In the genomic region with DNA sequence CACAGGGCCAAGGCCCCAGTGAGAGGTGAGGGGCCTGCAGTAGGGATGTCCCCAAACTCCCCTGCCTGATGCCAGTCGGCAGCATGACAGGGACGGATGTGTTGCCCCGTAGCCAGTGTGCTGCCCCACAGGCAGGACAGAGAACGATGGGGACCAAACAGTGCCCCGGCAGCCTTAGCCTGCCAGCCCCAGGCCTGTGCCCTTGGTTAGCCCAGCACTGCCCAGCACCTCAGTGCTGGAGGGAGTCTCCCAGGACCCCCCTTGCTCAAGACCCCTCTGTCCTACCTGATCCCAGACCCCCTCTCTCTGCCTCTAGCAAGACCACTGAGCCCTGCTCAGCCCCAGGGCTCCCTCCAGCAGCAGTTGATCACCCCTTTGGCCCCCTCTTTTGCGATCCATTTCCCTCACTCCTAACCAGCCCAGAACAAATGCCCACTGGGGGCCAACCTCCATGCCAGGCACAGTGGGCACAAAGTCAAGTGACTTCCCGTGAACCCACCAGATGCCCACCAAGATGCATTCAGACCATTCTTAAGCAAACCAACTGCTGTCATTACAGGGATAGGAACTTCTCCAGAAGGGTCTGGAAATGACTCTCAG, we compare ENCODE assay signal across 14 cellular contexts. TPM values are rescaled to one million over a fixed set of nuclear protein-coding genes. Genes with fewer than 3 reads are reported as not detected.
DNase-seq lines count a peak whose midpoint lies in the region; ATAC-seq, FAIRE-seq and TF ChIP-seq lines count a peak whose summit lies in the region.
"Had no signal": no experiment of that assay in that cellular context is flagged by ENCODE, and none has a peak within 500 bp of the region (broad histone marks: within the 10 kb centered on the region; RNA-seq: fewer than 3 reads in every experiment).

No MANE protein-coding gene starts in this region.

- H3K27me3 ChIP-seq in right cardiac atrium (ENCODE audit: control insufficient read depth, insufficient read depth): no peaks in the 10 kb centered on the region
- H3K27me3 ChIP-seq in sigmoid colon: peaks cover 0 to 6% (median 0%) of the 10 kb centered on the region in 3 donors

- no peak for TF ChIP-seq EP300 in sigmoid colon (IDR thresholded peaks at IDR 0.05)

- WGBS in right cardiac atrium: 84% methylated on average over 7 of the region's 7 CpGs
- WGBS in sigmoid colon, 2 donors: 93 to 94% methylated on average over 7 of the region's 7 CpGs

- H3K4me3 ChIP-seq in right cardiac atrium (ENCODE audit: low read length) (no peak overlapping the region), sigmoid colon (no peak overlapping the region)
- H3K4me3 ChIP-seq: GM12878, GM23338 had no signal

- no peak overlapping the region for H3K27ac ChIP-seq in right cardiac atrium (ENCODE audit: low read length)
- H3K27ac ChIP-seq in sigmoid colon: no peak overlapping the region

- TF ChIP-seq POLR2A in sigmoid colon (IDR thresholded peaks at IDR 0.05) (no peak), GM12892 (IDR thresholded peaks at IDR 0.05; ENCODE audit: low read depth, low read length) (no peak)

- no peak for ATAC-seq in right cardiac atrium
- ATAC-seq: GM12878, GM23338 had no signal

- no peak for TF ChIP-seq CTCF in sigmoid colon (IDR thresholded peaks at IDR 0.05)

- FAIRE-seq in GM12892 (lab: Jason Lieb, UNC): no peak
- FAIRE-seq: GM12878 had no signal

- H3K4me1 ChIP-seq in right cardiac atrium (ENCODE audit: control insufficient read depth, insufficient read depth, low read length): no peaks in the 10 kb centered on the region
- H3K4me1 ChIP-seq in sigmoid colon: peaks cover 0 to 12% (median 11%) of the 10 kb centered on the region in 4 donors

- DNase-seq in cardiac septum (ENCODE audit: low spot score) (peak; percentile 47), right cardiac atrium (no peak), mesenteric fat pad (ENCODE audit: low spot score) (peak; percentile 78), sigmoid colon (peak; percentile 42), D341Med (ENCODE audit: low spot score) (no peak), GM12892 (ENCODE audit: insufficient read length) (no peak)
- DNase-seq in stimulated activated CD4-positive, alpha-beta T cell treated with anti-CD3 and anti-CD28 coated beads, Interleukin-4, amount 100 ng/mL, for 24 hours: no peak
- DNase-seq: 8988T; AML-193; Calu3; CD4-positive, alpha-beta T cell; H9 had no signal

- H3K9me3 ChIP-seq in right cardiac atrium (ENCODE audit: control insufficient read depth, low read length): no peaks in the 10 kb centered on the region
- no peaks in the 10 kb centered on the region for H3K9me3 ChIP-seq in sigmoid colon

- no peaks in the 10 kb centered on the region for H3K36me3 ChIP-seq in sigmoid colon

- intact Hi-C loops in cardiac septum (cut with DNase I): loop anchor here (10.0 kb wide), 1 partner anchor 280 kb away; no protein-coding TSS in a partner anchor
- intact Hi-C loops in right cardiac atrium (cut with DNase I): loop anchor here in 1 of 4 donors (10.0 kb wide), 1 partner anchor 810 kb away; no protein-coding TSS in a partner anchor
- intact Hi-C loops in sigmoid colon (cut with DNase I): loop anchor here (5.0 kb wide), 2 partner anchors 127 to 802 kb away; no protein-coding TSS in a partner anchor

RNA-seq across cellular contexts. Expression of a gene that starts 34.0 kb away (rescaled TPM):
- 38.0 TPM for total RNA-seq in cardiac septum
- 10 to 100 TPM; 40.0 to 47.8 (median 43.7) TPM for total RNA-seq in right cardiac atrium
- polyA plus RNA-seq in right cardiac atrium: 34.7 TPM
- total RNA-seq in mesenteric fat pad: 69.9 TPM
- 100 to 1,000 TPM; 117 to 147 (median 131) TPM for total RNA-seq in sigmoid colon
- polyA plus RNA-seq in sigmoid colon: 10 to 100 TPM; 37.9 to 82.8 (median 54.7) TPM
- 23.6 TPM for polyA plus RNA-seq in GM12892 (2012; ENCODE audit: missing spikeins)

Comparison
In these comparisons a context has a peak if more than half of its experiments do, and no peak if none do; other contexts are left out.
1. DNase-seq: peak in cardiac septum (single experiment), mesenteric fat pad (single experiment) and sigmoid colon (single experiment); none in right cardiac atrium (0 of 3), stimulated activated CD4-positive, alpha-beta T cell treated with anti-CD3 and anti-CD28 coated beads, Interleukin-4, amount 100 ng/mL, for 24 hours (single experiment), D341Med (single experiment) and GM12892 (single experiment).